ENCODE assay signal across 19 cellular contexts in genomic region chr12:47986832-47987231, GRCh38. TPM values are rescaled to one million over a fixed set of nuclear protein-coding genes. Genes with fewer than 3 reads are reported as not detected.
A peak's percentile ranks its signal among the peaks of the same experiment; 100 is the strongest.
DNase-seq lines count a peak whose midpoint lies in the region; ATAC-seq lines count a peak whose summit lies in the region.
"Had no signal": no experiment of that assay in that cellular context is flagged by ENCODE, and none has a peak within 500 bp of the region (broad histone marks: within the 10 kb centered on the region; RNA-seq: fewer than 3 reads in every experiment).

No MANE protein-coding gene starts in this region.

- no peak for DNase-seq in activated naive CD4-positive, alpha-beta T cell treated with anti-CD3 and anti-CD28 coated beads, Interleukin-2, amount 50 U/mL, for 16 hours
- no peak for DNase-seq in left colon
- peak; percentile 62 for DNase-seq in posterior vena cava (ENCODE audit: low spot score)
- no peak for DNase-seq in A172 (ENCODE audit: low spot score)
- no peak for DNase-seq in effector CD4-positive, alpha-beta T cell
- DNase-seq: CD8-positive, alpha-beta T cell; COR-L47; DMS 273 treated with DMSO at 0.1 percent for 48 hours; DMS53; DND-41; EL; GOT3; H7; HFFc6 had no signal

- no peak overlapping the region for H3K4me3 Mint-ChIP-seq in activated naive CD4-positive, alpha-beta T cell treated with anti-CD3 and anti-CD28 coated beads, Interleukin-2, amount 50 U/mL, for 24 hours
- H3K4me3 Mint-ChIP-seq: CD8-positive, alpha-beta T cell; HFFc6 had no signal

- no peaks in the 10 kb centered on the region for H3K36me3 Mint-ChIP-seq in activated naive CD4-positive, alpha-beta T cell treated with anti-CD3 and anti-CD28 coated beads, Interleukin-2, amount 50 U/mL, for 24 hours
- H3K36me3 Mint-ChIP-seq: CD8-positive, alpha-beta T cell had no signal

- no peaks in the 10 kb centered on the region for H3K9me3 Mint-ChIP-seq in activated naive CD4-positive, alpha-beta T cell treated with anti-CD3 and anti-CD28 coated beads, Interleukin-2, amount 50 U/mL, for 24 hours
- H3K9me3 Mint-ChIP-seq: CD8-positive, alpha-beta T cell; HFFc6 had no signal

- intact Hi-C loops in left colon (cut with DNase I, micrococcal nuclease): no loop called here
- intact Hi-C loops in posterior vena cava (cut with DNase I): loop anchor here in 1 of 2 donors (5.0 kb wide), 1 partner anchor 810 kb away; no protein-coding TSS in a partner anchor

- ATAC-seq in left colon: peak; percentile 50
- ATAC-seq in HG03460 (IDR thresholded peaks at IDR 0.05; ENCODE audit: unreplicated experiment): no peak
- ATAC-seq: CD8-positive, alpha-beta T cell; GM12878; HCT116 had no signal

- peaks cover 25% of the 10 kb centered on the region for H3K4me1 Mint-ChIP-seq in activated naive CD4-positive, alpha-beta T cell treated with anti-CD3 and anti-CD28 coated beads, Interleukin-2, amount 50 U/mL, for 24 hours

- H3K27me3 Mint-ChIP-seq in activated naive CD4-positive, alpha-beta T cell treated with anti-CD3 and anti-CD28 coated beads, Interleukin-2, amount 50 U/mL, for 24 hours: no peaks in the 10 kb centered on the region

- H3K27ac Mint-ChIP-seq in activated naive CD4-positive, alpha-beta T cell treated with anti-CD3 and anti-CD28 coated beads, Interleukin-2, amount 50 U/mL, for 24 hours: peak overlapping the region; percentile 46
- H3K27ac Mint-ChIP-seq: CD8-positive, alpha-beta T cell; HFFc6 had no signal

RNA-seq across cellular contexts. Expression of gene COL2A1, which starts 17.4 kb away (rescaled TPM):
- total RNA-seq in left colon: 1 to 10 TPM in 1 of 2 donors, under 1 TPM in 1; 0.95 to 1.2 TPM
- not detected for total RNA-seq in posterior vena cava
- not detected in 2 replicates for total RNA-seq in A172 (2014; rRNA removed; shearing (Covaris generic))
- total RNA-seq: CD8-positive, alpha-beta T cell; HFFc6; HT-29 had no signal

RNA-seq across cellular contexts. Expression of gene TMEM106C, which starts 23.4 kb away (rescaled TPM):
- total RNA-seq in left colon: 100 to 1,000 TPM; 166 to 180 TPM
- 10 to 100 TPM; 29.5 to 36.1 TPM for total RNA-seq in posterior vena cava
- total RNA-seq in A172 (2014; rRNA removed; shearing (Covaris generic)): 211 and 295 TPM in 2 replicates
